ENCODE assay signal across 1 cellular context in the genomic region with DNA sequence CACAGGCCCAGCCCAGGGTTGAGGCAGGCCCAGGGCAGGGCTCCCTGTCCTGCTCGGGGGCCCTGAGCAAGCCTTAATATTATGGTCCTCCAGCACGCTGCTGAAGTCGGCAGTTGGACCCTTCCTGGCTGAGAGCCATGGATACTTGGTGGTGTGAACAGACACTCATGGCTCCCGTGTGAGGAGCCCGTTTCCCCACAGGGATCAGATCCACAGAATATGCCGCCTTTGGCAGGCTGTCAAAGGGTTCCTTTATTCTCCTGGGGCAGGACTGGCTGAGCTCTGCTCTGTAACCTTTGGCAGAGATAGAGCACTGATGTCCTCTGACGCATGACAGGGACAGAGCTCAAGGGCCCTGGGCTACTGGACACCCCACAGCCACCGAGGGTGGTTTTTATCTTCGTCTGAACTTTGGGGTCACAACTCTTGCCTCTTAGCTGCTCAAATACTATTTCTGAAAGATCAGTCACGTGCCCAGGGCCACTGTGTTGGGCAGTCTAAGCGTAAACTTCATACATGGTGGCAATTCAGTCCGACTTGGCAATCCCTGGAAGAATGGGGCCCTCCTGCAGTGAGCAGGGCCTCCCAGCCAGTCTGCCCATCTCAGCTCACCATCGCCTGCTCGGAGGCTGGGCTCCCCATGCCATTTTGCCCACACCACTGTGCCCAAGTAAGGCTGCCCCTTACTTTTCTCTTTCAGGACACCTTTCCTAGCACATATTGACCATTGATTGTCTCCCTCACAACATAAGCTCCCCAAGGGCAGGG.
A peak's percentile ranks its signal among the peaks of the same experiment; 100 is the strongest.
TF ChIP-seq lines count a peak whose summit lies in the region.

No MANE protein-coding gene starts in this region.

TF ChIP-seq in HepG2, 621 proteins besides CTCF, POLR2A, EP300 and RAD21 (continued from another document and continues in another):
- TF ChIP-seq BCL3 (CRISPR knock-in tag; IDR thresholded peaks at IDR 0.05) (no peak; the same call in 1 of the 2 replicates), ZNF512B (CRISPR knock-in tag; IDR thresholded peaks at IDR 0.05; ENCODE audit: borderline replicate concordance) (no peak), CCDC6 (CRISPR knock-in tag; IDR thresholded peaks at IDR 0.05) (no peak), SOX5 (CRISPR knock-in tag; IDR thresholded peaks at IDR 0.05; ENCODE audit: borderline replicate concordance) (peak; percentile 67; the same call in 1 of the 2 replicates), ZNF10 (CRISPR knock-in tag; IDR thresholded peaks at IDR 0.05; ENCODE audit: borderline replicate concordance, low read depth) (no peak), ZNF564 (CRISPR knock-in tag; IDR thresholded peaks at IDR 0.05) (no peak), ZNF547 (CRISPR knock-in tag; IDR thresholded peaks at IDR 0.05) (no peak), ZNF782 (CRISPR knock-in tag; IDR thresholded peaks at IDR 0.05; ENCODE audit: borderline replicate concordance) (no peak), ZNF780A (CRISPR knock-in tag; IDR thresholded peaks at IDR 0.05) (no peak), ZNF766 (CRISPR knock-in tag; IDR thresholded peaks at IDR 0.05; ENCODE audit: borderline replicate concordance) (no peak; the same call in 1 of the 2 replicates), ZBTB10 (CRISPR knock-in tag; IDR thresholded peaks at IDR 0.05; ENCODE audit: borderline replicate concordance) (peak; percentile 89; the same call in 1 of the 2 replicates), NCOR1 (IDR thresholded peaks at IDR 0.05; ENCODE audit: borderline replicate concordance, low read length) (peak; percentile 81; the same call in 1 of the 2 replicates), ZNF296 (CRISPR knock-in tag; conservative IDR thresholded peaks at IDR 0.05) (peak; percentile 81; the same call in 1 of the 2 replicates), KLF13 (CRISPR knock-in tag; IDR thresholded peaks at IDR 0.05) (peak; percentile 3; the same call in 1 of the 2 replicates), ZNF451 (CRISPR knock-in tag; IDR thresholded peaks at IDR 0.05) (no peak), ARNTL (CRISPR knock-in tag; IDR thresholded peaks at IDR 0.05) (peak; percentile 73; the same call in 1 of the 2 replicates), SP2 (CRISPR knock-in tag; IDR thresholded peaks at IDR 0.05) (no peak), PHF20 (CRISPR knock-in tag; IDR thresholded peaks at IDR 0.05) (peak; percentile 46; the same call in 1 of the 2 replicates), EHMT2 (IDR thresholded peaks at IDR 0.05; ENCODE audit: borderline replicate concordance, low read depth, low read length) (peak; percentile 84), SALL2 (CRISPR knock-in tag; IDR thresholded peaks at IDR 0.05) (peak; percentile 60; the same call in 1 of the 2 replicates), SUZ12 (IDR thresholded peaks at IDR 0.05; ENCODE audit: low read depth, low read length) (no peak), RXRB (CRISPR knock-in tag; IDR thresholded peaks at IDR 0.05; ENCODE audit: borderline replicate concordance) (peak; percentile 94), EEA1 (CRISPR knock-in tag; IDR thresholded peaks at IDR 0.05; ENCODE audit: borderline replicate concordance) (peak; percentile 80; the same call in 1 of the 2 replicates), HNRNPL (IDR thresholded peaks at IDR 0.05; ENCODE audit: low read depth, low read length) (peak; percentile 92), ZNF329 (CRISPR knock-in tag; IDR thresholded peaks at IDR 0.05; ENCODE audit: low read depth) (no peak), KDM5A (IDR thresholded peaks at IDR 0.05; ENCODE audit: borderline replicate concordance, low read length) (peak; percentile 36; the same call in 1 of the 2 replicates), ZNF749 (CRISPR knock-in tag; IDR thresholded peaks at IDR 0.05; ENCODE audit: borderline replicate concordance) (no peak), ZNF629 (CRISPR knock-in tag; conservative IDR thresholded peaks at IDR 0.05) (0 out of 2 replicates have a peak, but pooled peaks have one; percentile 31), KLF16 (CRISPR knock-in tag; IDR thresholded peaks at IDR 0.05) (0 out of 4 replicates have a peak, but pooled peaks of 1 of the 2 experiments have one; percentile 40), IKZF4 (CRISPR knock-in tag; IDR thresholded peaks at IDR 0.05; ENCODE audit: borderline replicate concordance, low read depth, not compliant biosample characterization) (peak; percentile 70), AKNA (CRISPR knock-in tag; IDR thresholded peaks at IDR 0.05; ENCODE audit: borderline replicate concordance) (no peak), CHCHD3 (CRISPR knock-in tag; IDR thresholded peaks at IDR 0.05) (no peak), SIX1 (CRISPR knock-in tag; IDR thresholded peaks at IDR 0.05; ENCODE audit: borderline replicate concordance) (peak; percentile 51; the same call in 1 of the 2 replicates), ZNF574 (CRISPR knock-in tag; IDR thresholded peaks at IDR 0.05) (peak; percentile 74)
- TF ChIP-seq, protein P1, sequence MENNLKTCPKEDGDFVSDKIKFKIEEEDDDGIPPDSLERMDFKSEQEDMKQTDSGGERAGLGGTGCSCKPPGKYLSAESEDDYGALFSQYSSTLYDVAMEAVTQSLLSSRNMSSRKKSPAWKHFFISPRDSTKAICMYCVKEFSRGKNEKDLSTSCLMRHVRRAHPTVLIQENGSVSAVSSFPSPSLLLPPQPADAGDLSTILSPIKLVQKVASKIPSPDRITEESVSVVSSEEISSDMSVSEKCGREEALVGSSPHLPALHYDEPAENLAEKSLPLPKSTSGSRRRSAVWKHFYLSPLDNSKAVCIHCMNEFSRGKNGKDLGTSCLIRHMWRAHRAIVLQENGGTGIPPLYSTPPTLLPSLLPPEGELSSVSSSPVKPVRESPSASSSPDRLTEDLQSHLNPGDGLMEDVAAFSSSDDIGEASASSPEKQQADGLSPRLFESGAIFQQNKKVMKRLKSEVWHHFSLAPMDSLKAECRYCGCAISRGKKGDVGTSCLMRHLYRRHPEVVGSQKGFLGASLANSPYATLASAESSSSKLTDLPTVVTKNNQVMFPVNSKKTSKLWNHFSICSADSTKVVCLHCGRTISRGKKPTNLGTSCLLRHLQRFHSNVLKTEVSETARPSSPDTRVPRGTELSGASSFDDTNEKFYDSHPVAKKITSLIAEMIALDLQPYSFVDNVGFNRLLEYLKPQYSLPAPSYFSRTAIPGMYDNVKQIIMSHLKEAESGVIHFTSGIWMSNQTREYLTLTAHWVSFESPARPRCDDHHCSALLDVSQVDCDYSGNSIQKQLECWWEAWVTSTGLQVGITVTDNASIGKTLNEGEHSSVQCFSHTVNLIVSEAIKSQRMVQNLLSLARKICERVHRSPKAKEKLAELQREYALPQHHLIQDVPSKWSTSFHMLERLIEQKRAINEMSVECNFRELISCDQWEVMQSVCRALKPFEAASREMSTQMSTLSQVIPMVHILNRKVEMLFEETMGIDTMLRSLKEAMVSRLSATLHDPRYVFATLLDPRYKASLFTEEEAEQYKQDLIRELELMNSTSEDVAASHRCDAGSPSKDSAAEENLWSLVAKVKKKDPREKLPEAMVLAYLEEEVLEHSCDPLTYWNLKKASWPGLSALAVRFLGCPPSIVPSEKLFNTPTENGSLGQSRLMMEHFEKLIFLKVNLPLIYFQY (CRISPR knock-in tag; IDR thresholded peaks at IDR 0.05; ENCODE audit: borderline replicate concordance): no peak
- TF ChIP-seq, protein P2, sequence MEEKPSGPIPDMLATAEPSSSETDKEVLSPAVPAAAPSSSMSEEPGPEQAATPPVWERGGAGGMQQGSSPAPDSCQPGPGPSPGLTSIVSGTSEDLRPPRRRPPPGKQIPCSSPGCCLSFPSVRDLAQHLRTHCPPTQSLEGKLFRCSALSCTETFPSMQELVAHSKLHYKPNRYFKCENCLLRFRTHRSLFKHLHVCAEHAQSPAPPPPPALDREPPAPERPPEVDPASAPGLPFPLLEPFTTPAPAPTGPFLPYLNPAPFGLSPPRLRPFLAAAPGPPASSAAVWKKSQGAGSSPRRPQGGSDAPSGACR (CRISPR knock-in tag; IDR thresholded peaks at IDR 0.05): peak; percentile 68
